11 cellular contexts compared by ENCODE assay signal in genomic region chr11:79232346-79232745, GRCh38.
"Had no signal": no experiment of that assay in that cellular context is flagged by ENCODE, and none has a peak within 500 bp of the region (broad histone marks: within the 10 kb centered on the region; RNA-seq: fewer than 3 reads in every experiment).

No MANE protein-coding gene starts in this region.

- H3K36me3 ChIP-seq: esophagus muscularis mucosa, WERI-Rb-1 had no signal

- DNase-seq: activated CD4-positive, alpha-beta T cell treated with anti-CD3 and anti-CD28 coated beads, Interleukin-2, amount 50 U/mL, for 48 hours; activated naive CD4-positive, alpha-beta T cell treated with anti-CD3 and anti-CD28 coated beads for 36 hours; foreskin melanocyte; head of caudate nucleus; mesendoderm; nucleus accumbens; posterior cingulate gyrus; retina; stimulated activated CD4-positive, alpha-beta T cell treated with anti-CD3 and anti-CD28 coated beads, Interleukin-2, amount 100 ng/mL, for 48 hours; WERI-Rb-1 had no signal

- H3K27me3 ChIP-seq: esophagus muscularis mucosa had no signal

- H3K4me3 ChIP-seq: esophagus muscularis mucosa had no signal

- H3K9me3 ChIP-seq: esophagus muscularis mucosa had no signal

- H3K27ac ChIP-seq: esophagus muscularis mucosa, WERI-Rb-1 had no signal
